In genomic region chr7:24401628-24402593, GRCh38 we compare ENCODE assay signal across 8 cellular contexts.
A peak's percentile ranks its signal among the peaks of the same experiment; 100 is the strongest.
DNase-seq lines count a peak whose midpoint lies in the region; ATAC-seq and TF ChIP-seq lines count a peak whose summit lies in the region.

No MANE protein-coding gene starts in this region.

- H3K79me2 ChIP-seq in hepatocyte, result no peaks in the 10 kb centered on the region

- no peaks in the 10 kb centered on the region for H3K9me2 ChIP-seq in hepatocyte (replicated peaks; ENCODE audit: insufficient read depth)

- H3K27me3 ChIP-seq in hepatocyte (no peaks in the 10 kb centered on the region), tibial nerve (no peaks in the 10 kb centered on the region)

- WGBS in hepatocyte (ENCODE audit: low lambda C conversion rate, missing lambda C conversion rate), result 37% methylated on average over 12 of the region's 15 CpGs
- WGBS in tibial nerve, 2 donors, result 38 to 42% methylated on average over 13 to 15 of the region's 15 CpGs

- H2AFZ ChIP-seq in hepatocyte, result peak overlapping the region; percentile 40

- H4K20me1 ChIP-seq in hepatocyte (ENCODE audit: insufficient read depth, poor library complexity, severe bottlenecking), result no peaks in the 10 kb centered on the region

- peak overlapping the region; percentile 66 for H3K4me2 ChIP-seq in hepatocyte

- H3K27ac ChIP-seq in hepatocyte (no peak overlapping the region), tibial nerve (no peak overlapping the region)

- peak; percentile 63 for ATAC-seq in HG03175 (IDR thresholded peaks at IDR 0.05; ENCODE audit: unreplicated experiment)
- ATAC-seq in mucosa of descending colon, result no peak
- no peak for ATAC-seq in HG02884 (IDR thresholded peaks at IDR 0.05; ENCODE audit: unreplicated experiment)

- H3K4me3 ChIP-seq in hepatocyte, result no peak overlapping the region
- no peak overlapping the region for H3K4me3 ChIP-seq in tibial nerve
- no peak overlapping the region for H3K4me3 ChIP-seq in mucosa of descending colon

- peak; percentile 72 for TF ChIP-seq CTCF in hepatocyte (IDR thresholded peaks at IDR 0.05; ENCODE audit: poor library complexity)
- TF ChIP-seq CTCF in tibial nerve (IDR thresholded peaks at IDR 0.05), result peak in 4 of 5 experiments; percentile 29 to 62 (median 40)
- no peak for TF ChIP-seq CTCF in mucosa of descending colon (IDR thresholded peaks at IDR 0.05)

- H3K36me3 ChIP-seq in hepatocyte (replicated peaks; ENCODE audit: insufficient read depth, low read depth) (no peaks in the 10 kb centered on the region), tibial nerve (no peaks in the 10 kb centered on the region), mucosa of descending colon (ENCODE audit: low read depth) (no peaks in the 10 kb centered on the region)

- H3K4me1 ChIP-seq in hepatocyte (ENCODE audit: insufficient read depth) (no peaks in the 10 kb centered on the region), tibial nerve (no peaks in the 10 kb centered on the region), mucosa of descending colon (ENCODE audit: low read depth) (no peaks in the 10 kb centered on the region)

- intact Hi-C loops in mucosa of descending colon (cut with DNase I, micrococcal nuclease), result no loop called here

- no peak for TF ChIP-seq POLR2A in tibial nerve (IDR thresholded peaks at IDR 0.05)

- H3K9me3 ChIP-seq in hepatocyte (ENCODE audit: low read depth) (no peaks in the 10 kb centered on the region), tibial nerve (no peaks in the 10 kb centered on the region), mucosa of descending colon (no peaks in the 10 kb centered on the region)

- DNase-seq in NCI-H2081 (lab: John Stamatoyannopoulos, UW) (peak; percentile 39 to 62), NCI-H2081 treated with DMSO at 0.1 percent for 48 hours (lab: John Stamatoyannopoulos, UW) (no peak), SHP77 treated with DMSO at 0.1 percent for 48 hours (lab: John Stamatoyannopoulos, UW) (peak; percentile 19), hepatocyte (ENCODE audit: low spot score) (peak; percentile 41), tibial nerve (ENCODE audit: low spot score in 2 of 2) (no peak), mucosa of descending colon (no peak)

- no peak for TF ChIP-seq EP300 in tibial nerve (IDR thresholded peaks at IDR 0.05)

Comparison
In these comparisons a context has a peak if more than half of its experiments do, and no peak if none do; other contexts are left out.
1. DNase-seq: peak in NCI-H2081 (2 of 2), SHP77 treated with DMSO at 0.1 percent for 48 hours (single experiment) and hepatocyte (single experiment); none in NCI-H2081 treated with DMSO at 0.1 percent for 48 hours (single experiment), tibial nerve (0 of 2) and mucosa of descending colon (0 of 3).